ENCODE assay signal across 1 cellular context in genomic region chr3:53803124-53803815, GRCh38.
TF ChIP-seq lines count a peak whose summit lies in the region.

No MANE protein-coding gene starts in this region.

TF ChIP-seq in HepG2, 621 proteins besides CTCF, POLR2A, EP300 and RAD21:
- TF ChIP-seq PRDM15 (CRISPR knock-in tag; IDR thresholded peaks at IDR 0.05): no peak
- TF ChIP-seq ZNF749 (CRISPR knock-in tag; IDR thresholded peaks at IDR 0.05; ENCODE audit: borderline replicate concordance): no peak
- no peak for TF ChIP-seq EHMT2 (IDR thresholded peaks at IDR 0.05; ENCODE audit: borderline replicate concordance, low read depth, low read length)
- TF ChIP-seq MAX (IDR thresholded peaks at IDR 0.05): no peak
- TF ChIP-seq DRAP1 (CRISPR knock-in tag; IDR thresholded peaks at IDR 0.05): no peak
- no peak for TF ChIP-seq CREM (IDR thresholded peaks at IDR 0.05)
- TF ChIP-seq CREM (CRISPR knock-in tag; IDR thresholded peaks at IDR 0.05): no peak
- TF ChIP-seq AGO2 (optimal IDR thresholded peaks at IDR 0.05; ENCODE audit: low read depth, low read length): no peak
- no peak for TF ChIP-seq ZNF468 (CRISPR knock-in tag; IDR thresholded peaks at IDR 0.05)
- no peak for TF ChIP-seq ZBTB34 (CRISPR knock-in tag; IDR thresholded peaks at IDR 0.05)
- TF ChIP-seq ZNF101 (CRISPR knock-in tag; IDR thresholded peaks at IDR 0.05; ENCODE audit: borderline replicate concordance, low read depth): no peak
- TF ChIP-seq SIX4 (CRISPR knock-in tag; IDR thresholded peaks at IDR 0.05): no peak
- no peak for TF ChIP-seq KLF15 (CRISPR knock-in tag; IDR thresholded peaks at IDR 0.05; ENCODE audit: borderline replicate concordance)
- TF ChIP-seq ZNF552 (CRISPR knock-in tag; IDR thresholded peaks at IDR 0.05; ENCODE audit: borderline replicate concordance): no peak
- no peak for TF ChIP-seq ISX (CRISPR knock-in tag; conservative IDR thresholded peaks at IDR 0.05)
- TF ChIP-seq ZNF343 (CRISPR knock-in tag; IDR thresholded peaks at IDR 0.05): no peak
- TF ChIP-seq TEAD3 (CRISPR knock-in tag; optimal IDR thresholded peaks at IDR 0.05; ENCODE audit: borderline replicate concordance): no peak
- TF ChIP-seq SP1 (IDR thresholded peaks at IDR 0.05): no peak
- no peak for TF ChIP-seq SP1 (CRISPR knock-in tag; IDR thresholded peaks at IDR 0.05)
- no peak for TF ChIP-seq MTA3 (CRISPR knock-in tag; IDR thresholded peaks at IDR 0.05)
- TF ChIP-seq KLF13 (CRISPR knock-in tag; IDR thresholded peaks at IDR 0.05): no peak
- TF ChIP-seq CCDC6 (CRISPR knock-in tag; IDR thresholded peaks at IDR 0.05): no peak
